In genomic region chr12:62258231-62258630, GRCh38 we compare ENCODE assay signal across 20 cellular contexts. TPM values are rescaled to one million over a fixed set of nuclear protein-coding genes. Genes with fewer than 3 reads are reported as not detected.
DNase-seq lines count a peak whose midpoint lies in the region; ATAC-seq and TF ChIP-seq lines count a peak whose summit lies in the region.
"Had no signal": no experiment of that assay in that cellular context is flagged by ENCODE, and none has a peak within 500 bp of the region (broad histone marks: within the 10 kb centered on the region; RNA-seq: fewer than 3 reads in every experiment).

No MANE protein-coding gene starts in this region.

- no peak for ATAC-seq in HG03039 (IDR thresholded peaks at IDR 0.05; ENCODE audit: unreplicated experiment)
- ATAC-seq: foreskin keratinocyte, HepG2, left colon, sciatic nerve had no signal

- no peaks in the 10 kb centered on the region for H3K27me3 Mint-ChIP-seq in activated naive CD4-positive, alpha-beta T cell treated with anti-CD3 and anti-CD28 coated beads for 36 hours (ENCODE audit: low read depth)
- H3K27me3 Mint-ChIP-seq in activated T-helper 1 cell treated with anti-CD3 and anti-CD28 coated beads, Interleukin-12 subunit alpha, Interleukin-12 subunit beta, Interleukin-2, Interleukin-4 antibody, amounts not matched to agents 30 ng/mL and 10 ng/mL and 1 ng/mL, durations not matched to agents 14 hours and 24 hours and 36 hours (ENCODE audit: insufficient read depth): no peaks in the 10 kb centered on the region
- H3K27me3 Mint-ChIP-seq in nephron (ENCODE audit: low read depth): peaks cover 3% of the 10 kb centered on the region

- no peaks in the 10 kb centered on the region for H3K9me3 Mint-ChIP-seq in activated naive CD4-positive, alpha-beta T cell treated with anti-CD3 and anti-CD28 coated beads for 36 hours
- H3K9me3 Mint-ChIP-seq in activated T-helper 1 cell treated with anti-CD3 and anti-CD28 coated beads, Interleukin-12 subunit alpha, Interleukin-12 subunit beta, Interleukin-2, Interleukin-4 antibody, amounts not matched to agents 30 ng/mL and 10 ng/mL and 1 ng/mL, durations not matched to agents 14 hours and 24 hours and 36 hours: no peaks in the 10 kb centered on the region
- H3K9me3 Mint-ChIP-seq in nephron: no peaks in the 10 kb centered on the region

- peaks cover 39% of the 10 kb centered on the region for H3K4me1 Mint-ChIP-seq in activated naive CD4-positive, alpha-beta T cell treated with anti-CD3 and anti-CD28 coated beads for 36 hours (ENCODE audit: low read depth)
- H3K4me1 Mint-ChIP-seq in activated T-helper 1 cell treated with anti-CD3 and anti-CD28 coated beads, Interleukin-12 subunit alpha, Interleukin-12 subunit beta, Interleukin-2, Interleukin-4 antibody, amounts not matched to agents 30 ng/mL and 10 ng/mL and 1 ng/mL, durations not matched to agents 14 hours and 24 hours and 36 hours (ENCODE audit: low read depth): peaks cover 47% of the 10 kb centered on the region
- H3K4me1 Mint-ChIP-seq in nephron: peaks cover 24% of the 10 kb centered on the region

- TF ChIP-seq CTCF in nephron (IDR thresholded peaks at IDR 0.05; ENCODE audit: unreplicated experiment in 3 of 3): no peak

- POLR2A ChIA-PET in HEK293T (lab: Yijun Ruan, JAX): no interaction called here

- DNase-seq in activated naive CD4-positive, alpha-beta T cell treated with anti-CD3 and anti-CD28 coated beads for 36 hours: no peak
- DNase-seq in activated naive CD4-positive, alpha-beta T cell (lab: John Stamatoyannopoulos, UW): no peak
- DNase-seq in HEK293T (ENCODE audit: extremely low spot score): no peak
- no peak for DNase-seq in activated T-helper 1 cell treated with anti-CD3 and anti-CD28 coated beads, Interleukin-12 subunit alpha, Interleukin-12 subunit beta, Interleukin-2, Interleukin-4 antibody, amounts not matched to agents 30 ng/mL and 10 ng/mL and 1 ng/mL, durations not matched to agents 14 hours and 24 hours and 36 hours (ENCODE audit: low spot score)
- DNase-seq in NCI-H1092 (lab: John Stamatoyannopoulos, UW): no peak
- no peak for DNase-seq in germinal center (ENCODE audit: low spot score)
- DNase-seq: activated CD4-positive, alpha-beta T cell treated with anti-CD3 and anti-CD28 coated beads, Interleukin-2, amount 50 U/mL, for 4 hours; activated gamma-delta T cell treated with Interleukin-2 at 50 U/mL for 16 hours; brain microvascular endothelial cell; Caco-2; foreskin keratinocyte; left colon; NCI-H2107; NCI-H524 treated with DMSO at 0.1 percent for 48 hours; occipital lobe; stimulated activated CD4-positive, alpha-beta T cell treated with anti-CD3 and anti-CD28 coated beads, Interleukin-2, amount 100 ng/mL, for 24 hours had no signal

- peaks cover 2% of the 10 kb centered on the region for H3K36me3 Mint-ChIP-seq in activated naive CD4-positive, alpha-beta T cell treated with anti-CD3 and anti-CD28 coated beads for 36 hours (ENCODE audit: low read depth)
- peaks cover 8% of the 10 kb centered on the region for H3K36me3 Mint-ChIP-seq in activated T-helper 1 cell treated with anti-CD3 and anti-CD28 coated beads, Interleukin-12 subunit alpha, Interleukin-12 subunit beta, Interleukin-2, Interleukin-4 antibody, amounts not matched to agents 30 ng/mL and 10 ng/mL and 1 ng/mL, durations not matched to agents 14 hours and 24 hours and 36 hours (ENCODE audit: low read depth)
- no peaks in the 10 kb centered on the region for H3K36me3 Mint-ChIP-seq in nephron (ENCODE audit: low read depth)

- intact Hi-C loops in activated naive CD4-positive, alpha-beta T cell treated with anti-CD3 and anti-CD28 coated beads for 36 hours (cut with micrococcal nuclease): no loop called here
- intact Hi-C loops in activated T-helper 1 cell treated with anti-CD3 and anti-CD28 coated beads, Interleukin-12 subunit alpha, Interleukin-12 subunit beta, Interleukin-2, Interleukin-4 antibody, amounts not matched to agents 30 ng/mL and 10 ng/mL and 1 ng/mL, durations not matched to agents 14 hours and 24 hours and 36 hours (cut with micrococcal nuclease): loop anchor here (10.0 kb wide), 1 partner anchor 1517 kb away; the partner anchor contains the start of gene RXYLT1

- CTCF ChIA-PET in activated naive CD4-positive, alpha-beta T cell treated with anti-CD3 and anti-CD28 coated beads for 36 hours (lab: Charles Lee): interaction anchor here (1.3 kb wide), 1 partner anchor 10 kb away, joined by 4 read pairs; no protein-coding TSS in a partner anchor
- CTCF ChIA-PET in HEK293T (lab: Yijun Ruan, JAX): no interaction called here

- H3K27ac Mint-ChIP-seq in activated naive CD4-positive, alpha-beta T cell treated with anti-CD3 and anti-CD28 coated beads for 36 hours: peak overlapping the region; percentile 98
- peak overlapping the region; percentile 99 for H3K27ac Mint-ChIP-seq in activated T-helper 1 cell treated with anti-CD3 and anti-CD28 coated beads, Interleukin-12 subunit alpha, Interleukin-12 subunit beta, Interleukin-2, Interleukin-4 antibody, amounts not matched to agents 30 ng/mL and 10 ng/mL and 1 ng/mL, durations not matched to agents 14 hours and 24 hours and 36 hours
- H3K27ac Mint-ChIP-seq in nephron: no peak overlapping the region

- H3K4me3 Mint-ChIP-seq in activated naive CD4-positive, alpha-beta T cell treated with anti-CD3 and anti-CD28 coated beads for 36 hours: peak overlapping the region; percentile 85
- H3K4me3 Mint-ChIP-seq in activated T-helper 1 cell treated with anti-CD3 and anti-CD28 coated beads, Interleukin-12 subunit alpha, Interleukin-12 subunit beta, Interleukin-2, Interleukin-4 antibody, amounts not matched to agents 30 ng/mL and 10 ng/mL and 1 ng/mL, durations not matched to agents 14 hours and 24 hours and 36 hours: peak overlapping the region; percentile 97
- H3K4me3 Mint-ChIP-seq in nephron: peak overlapping the region in 2 of 3 experiments; percentile 99 to 100

TF ChIP-seq in HEK293T, 16 proteins besides CTCF, POLR2A, EP300 and RAD21:
- TF ChIP-seq CTBP1 (IDR thresholded peaks at IDR 0.05; ENCODE audit: borderline replicate concordance): no peak
- TF ChIP-seq, protein P1, sequence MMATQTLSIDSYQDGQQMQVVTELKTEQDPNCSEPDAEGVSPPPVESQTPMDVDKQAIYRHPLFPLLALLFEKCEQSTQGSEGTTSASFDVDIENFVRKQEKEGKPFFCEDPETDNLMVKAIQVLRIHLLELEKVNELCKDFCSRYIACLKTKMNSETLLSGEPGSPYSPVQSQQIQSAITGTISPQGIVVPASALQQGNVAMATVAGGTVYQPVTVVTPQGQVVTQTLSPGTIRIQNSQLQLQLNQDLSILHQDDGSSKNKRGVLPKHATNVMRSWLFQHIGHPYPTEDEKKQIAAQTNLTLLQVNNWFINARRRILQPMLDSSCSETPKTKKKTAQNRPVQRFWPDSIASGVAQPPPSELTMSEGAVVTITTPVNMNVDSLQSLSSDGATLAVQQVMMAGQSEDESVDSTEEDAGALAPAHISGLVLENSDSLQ (IDR thresholded peaks at IDR 0.05): peak; percentile 61
- no peak for TF ChIP-seq SUZ12 (IDR thresholded peaks at IDR 0.05)

RNA-seq across cellular contexts. Expression of gene USP15, which starts 2.0 kb away (rescaled TPM):
- total RNA-seq in activated naive CD4-positive, alpha-beta T cell treated with anti-CD3 and anti-CD28 coated beads for 36 hours: 10 to 100 TPM; 84.5 to 95.5 TPM
- total RNA-seq in activated T-helper 1 cell treated with anti-CD3 and anti-CD28 coated beads, Interleukin-12 subunit alpha, Interleukin-12 subunit beta, Interleukin-2, Interleukin-4 antibody, amounts not matched to agents 30 ng/mL and 10 ng/mL and 1 ng/mL, durations not matched to agents 14 hours and 24 hours and 36 hours: 100 and 110 TPM in 2 replicates

Comparison
In these comparisons a context has a peak if more than half of its experiments do, and no peak if none do; other contexts are left out.
1. H3K27ac Mint-ChIP-seq: peak in activated naive CD4-positive, alpha-beta T cell treated with anti-CD3 and anti-CD28 coated beads for 36 hours (single experiment) and activated T-helper 1 cell treated with anti-CD3 and anti-CD28 coated beads, Interleukin-12 subunit alpha, Interleukin-12 subunit beta, Interleukin-2, Interleukin-4 antibody, amounts not matched to agents 30 ng/mL and 10 ng/mL and 1 ng/mL, durations not matched to agents 14 hours and 24 hours and 36 hours (single experiment); none in nephron (0 of 3).
2. Peak in every context shown above with its lines, with median percentiles within 50 percentile points of each other: H3K4me3 Mint-ChIP-seq.